ENCODE assay signal across 12 cellular contexts in the genomic region with DNA sequence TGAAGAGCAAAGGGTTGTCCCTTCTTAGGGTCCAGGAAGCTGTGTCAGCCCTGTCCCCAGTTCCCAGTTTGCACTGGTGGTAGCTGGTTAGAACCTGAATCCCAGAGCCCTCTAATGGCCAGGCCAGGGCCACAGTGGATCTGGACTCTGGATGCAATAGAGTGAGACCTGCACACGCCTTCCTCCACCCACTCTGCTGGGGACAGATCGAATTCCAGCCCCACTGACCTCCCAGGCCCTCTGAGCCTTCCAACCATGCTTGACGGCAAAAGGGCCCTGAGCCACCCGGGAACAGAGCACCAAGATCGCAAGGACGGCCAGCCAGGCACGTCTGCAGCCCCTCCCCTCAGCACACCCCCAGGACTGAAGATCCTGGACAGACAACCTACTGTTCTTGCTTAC. TPM values are rescaled to one million over a fixed set of nuclear protein-coding genes. Genes with fewer than 3 reads are reported as not detected.
DNase-seq lines count a peak whose midpoint lies in the region; TF ChIP-seq lines count a peak whose summit lies in the region.
"Had no signal": no experiment of that assay in that cellular context is flagged by ENCODE, and none has a peak within 500 bp of the region (broad histone marks: within the 10 kb centered on the region; RNA-seq: fewer than 3 reads in every experiment).

No MANE protein-coding gene starts in this region.

- intact Hi-C loops in dendritic cell treated with granulocyte-macrophage colony-stimulating factor and Interleukin-4, amounts not matched to agents 40 ng/mL and 50 ng/mL, for 4 days (cut with micrococcal nuclease): no loop called here
- intact Hi-C loops in testis (cut with DNase I; ENCODE audit: low total_unique reads): no loop called here
- intact Hi-C loops in activated CD4-positive, alpha-beta memory T cell treated with anti-CD3 and anti-CD28 coated beads for 36 hours (cut with micrococcal nuclease): no loop called here

- H3K4me3 Mint-ChIP-seq in dendritic cell treated with granulocyte-macrophage colony-stimulating factor and Interleukin-4, amounts not matched to agents 40 ng/mL and 50 ng/mL, for 4 days: no peak overlapping the region
- no peak overlapping the region for H3K4me3 Mint-ChIP-seq in mesothelial cell of epicardium
- H3K4me3 Mint-ChIP-seq in activated CD4-positive, alpha-beta memory T cell treated with anti-CD3 and anti-CD28 coated beads for 36 hours: no peak overlapping the region

- H3K36me3 ChIP-seq in testis (ENCODE audit: low read depth, missing control alignments): no peaks in the 10 kb centered on the region

- POLR2A ChIA-PET in activated CD4-positive, alpha-beta memory T cell treated with anti-CD3 and anti-CD28 coated beads for 36 hours (lab: Charles Lee): no interaction called here

- TF ChIP-seq POLR2A in testis (IDR thresholded peaks at IDR 0.05): no peak

- DNase-seq in HK-2 (ENCODE audit: unreplicated experiment) (peak; percentile 22), mesothelial cell of epicardium (ENCODE audit: low spot score in 2 of 2, unreplicated experiment in 2 of 2) (no peak), testis (peak; percentile 81), iPS-NIHi7 (ENCODE audit: extremely low spot score) (no peak)
- DNase-seq in activated CD4-positive, alpha-beta memory T cell treated with anti-CD3 and anti-CD28 coated beads for 36 hours: no peak
- DNase-seq in activated CD4-positive, alpha-beta T cell treated with anti-CD3 and anti-CD28 coated beads, Interleukin-2, amount 50 U/mL, for 4 hours: no peak
- DNase-seq: amniotic stem cell, HCEC 1CT, NCI-H748 treated with DMSO at 0.1 percent for 48 hours had no signal

- CTCF ChIA-PET in activated CD4-positive, alpha-beta memory T cell treated with anti-CD3 and anti-CD28 coated beads for 36 hours (lab: Charles Lee): interaction anchor here (1.5 kb wide), 1 partner anchor 23 kb away, joined by 3 read pairs; a partner anchor contains a TSS

- H3K9me3 ChIP-seq in testis: no peaks in the 10 kb centered on the region

- no peaks in the 10 kb centered on the region for H3K27me3 ChIP-seq in testis

- H3K4me3 ChIP-seq in testis: no peak overlapping the region

- 22 to 68% methylated on average over 3 to 7 of the region's 7 CpGs for WGBS in testis, 2 donors

- no peaks in the 10 kb centered on the region for H3K36me3 Mint-ChIP-seq in dendritic cell treated with granulocyte-macrophage colony-stimulating factor and Interleukin-4, amounts not matched to agents 40 ng/mL and 50 ng/mL, for 4 days (ENCODE audit: low read depth)
- no peaks in the 10 kb centered on the region for H3K36me3 Mint-ChIP-seq in mesothelial cell of epicardium
- no peaks in the 10 kb centered on the region for H3K36me3 Mint-ChIP-seq in activated CD4-positive, alpha-beta memory T cell treated with anti-CD3 and anti-CD28 coated beads for 36 hours

- peaks cover 28% of the 10 kb centered on the region for H3K4me1 ChIP-seq in testis

- no peak for TF ChIP-seq CTCF in mesothelial cell of epicardium (IDR thresholded peaks at IDR 0.05; ENCODE audit: unreplicated experiment)
- TF ChIP-seq CTCF in testis (IDR thresholded peaks at IDR 0.05): no peak

- peaks cover 5% of the 10 kb centered on the region for H3K4me1 Mint-ChIP-seq in dendritic cell treated with granulocyte-macrophage colony-stimulating factor and Interleukin-4, amounts not matched to agents 40 ng/mL and 50 ng/mL, for 4 days (ENCODE audit: low read depth)
- H3K4me1 Mint-ChIP-seq in mesothelial cell of epicardium: peaks cover 28% of the 10 kb centered on the region
- peaks cover 6% of the 10 kb centered on the region for H3K4me1 Mint-ChIP-seq in activated CD4-positive, alpha-beta memory T cell treated with anti-CD3 and anti-CD28 coated beads for 36 hours (ENCODE audit: low read depth)

- peaks cover 3% of the 10 kb centered on the region for H3K27me3 Mint-ChIP-seq in dendritic cell treated with granulocyte-macrophage colony-stimulating factor and Interleukin-4, amounts not matched to agents 40 ng/mL and 50 ng/mL, for 4 days
- no peaks in the 10 kb centered on the region for H3K27me3 Mint-ChIP-seq in mesothelial cell of epicardium (ENCODE audit: low read depth)
- peaks cover 1% of the 10 kb centered on the region for H3K27me3 Mint-ChIP-seq in activated CD4-positive, alpha-beta memory T cell treated with anti-CD3 and anti-CD28 coated beads for 36 hours

- peak overlapping the region; percentile 8 for H3K27ac Mint-ChIP-seq in dendritic cell treated with granulocyte-macrophage colony-stimulating factor and Interleukin-4, amounts not matched to agents 40 ng/mL and 50 ng/mL, for 4 days
- peak overlapping the region; percentile 82 for H3K27ac Mint-ChIP-seq in mesothelial cell of epicardium
- no peak overlapping the region for H3K27ac Mint-ChIP-seq in activated CD4-positive, alpha-beta memory T cell treated with anti-CD3 and anti-CD28 coated beads for 36 hours
- H3K27ac Mint-ChIP-seq: progenitor cell of endocrine pancreas had no signal

- H3K9me3 Mint-ChIP-seq in dendritic cell treated with granulocyte-macrophage colony-stimulating factor and Interleukin-4, amounts not matched to agents 40 ng/mL and 50 ng/mL, for 4 days: no peaks in the 10 kb centered on the region
- H3K9me3 Mint-ChIP-seq in mesothelial cell of epicardium: peaks cover 6% of the 10 kb centered on the region
- no peaks in the 10 kb centered on the region for H3K9me3 Mint-ChIP-seq in activated CD4-positive, alpha-beta memory T cell treated with anti-CD3 and anti-CD28 coated beads for 36 hours

- peak overlapping the region; percentile 70 for H3K27ac ChIP-seq in testis
- H3K27ac ChIP-seq: epithelial cell of prostate had no signal

RNA-seq across cellular contexts. Expression of a gene that starts 23.7 kb away (rescaled TPM):
- total RNA-seq in mesothelial cell of epicardium (8.5 to 9.2 TPM (median 8.9 TPM) in 3 replicates), testis (10 to 100 TPM; 18.5 to 19.4 TPM)
- 25.1 TPM for polyA plus RNA-seq in testis (ENCODE audit: insufficient read depth, low read depth, low replicate concordance)
- 10 to 100 TPM; 10.2 to 14.5 TPM for total RNA-seq in activated CD4-positive, alpha-beta memory T cell treated with anti-CD3 and anti-CD28 coated beads for 36 hours

RNA-seq across cellular contexts. Expression of a gene that starts 24.6 kb away (rescaled TPM):
- total RNA-seq in mesothelial cell of epicardium (24.2 to 26.4 TPM (median 26.2 TPM) in 3 replicates), testis (10 to 100 TPM; 19.1 to 21.1 TPM)
- 15.0 TPM for polyA plus RNA-seq in testis (ENCODE audit: insufficient read depth, low read depth, low replicate concordance)
- 10 to 100 TPM; 17.1 to 17.3 TPM for total RNA-seq in activated CD4-positive, alpha-beta memory T cell treated with anti-CD3 and anti-CD28 coated beads for 36 hours

Comparison
In these comparisons a context has a peak if more than half of its experiments do, and no peak if none do; other contexts are left out.
1. DNase-seq: peak in HK-2 (single experiment) and testis (single experiment); none in mesothelial cell of epicardium (0 of 2), iPS-NIHi7 (single experiment), activated CD4-positive, alpha-beta memory T cell treated with anti-CD3 and anti-CD28 coated beads for 36 hours (single experiment) and activated CD4-positive, alpha-beta T cell treated with anti-CD3 and anti-CD28 coated beads, Interleukin-2, amount 50 U/mL, for 4 hours (0 of 2).